In the genomic region with DNA sequence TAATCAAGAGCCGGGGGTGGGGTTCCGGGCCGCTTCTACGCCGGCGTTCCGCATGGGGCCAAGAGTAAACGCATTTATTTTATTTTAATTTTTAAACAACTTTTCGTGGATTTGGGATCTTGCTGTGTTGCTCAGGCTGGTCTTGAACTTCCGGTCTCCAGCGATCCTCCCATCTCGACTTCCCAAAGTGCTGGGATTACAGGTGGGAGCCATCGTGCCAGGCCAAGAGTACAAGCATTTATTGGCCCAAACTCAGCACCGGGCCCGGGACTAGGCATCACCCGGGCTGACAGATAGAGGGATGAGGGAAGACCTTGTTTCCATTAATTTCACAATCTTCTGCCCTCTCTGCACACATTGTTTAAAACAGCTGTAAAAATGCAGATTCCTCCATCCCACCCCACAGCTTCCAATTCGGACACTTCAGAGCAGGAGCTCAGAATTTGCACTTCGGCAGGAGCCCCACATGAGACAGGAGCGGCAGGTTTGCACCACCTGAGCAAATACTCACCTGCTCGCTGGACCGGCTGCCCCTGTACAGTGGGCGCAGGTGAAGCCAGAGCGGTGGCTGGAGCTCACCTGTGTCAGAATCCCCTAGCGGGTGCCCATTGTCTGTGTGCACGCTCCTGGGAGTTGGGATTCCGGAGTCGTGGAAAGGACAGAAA, we compare ENCODE assay signal across 8 cellular contexts. TPM values are rescaled to one million over a fixed set of nuclear protein-coding genes. Genes with fewer than 3 reads are reported as not detected.
DNase-seq lines count a peak whose midpoint lies in the region; ATAC-seq, FAIRE-seq and TF ChIP-seq lines count a peak whose summit lies in the region.

No MANE protein-coding gene starts in this region.

- peaks cover 16% of the 10 kb centered on the region for H3K4me1 Mint-ChIP-seq in stimulated activated naive CD8-positive, alpha-beta T cell treated with anti-CD3 and anti-CD28 coated beads, Interleukin-15, Interleukin-2, amounts not matched to agents 100 ng/mL and 50 ng/mL, for 24 hours (ENCODE audit: low read depth)
- H3K4me1 Mint-ChIP-seq in activated naive CD8-positive, alpha-beta T cell (ENCODE audit: low read depth) = peaks cover 9% of the 10 kb centered on the region

- 4% methylated on average over 27 of the region's 27 CpGs for WGBS in HepG2 (ENCODE audit: low lambda C conversion rate)

- no peak for TF ChIP-seq RAD21 in HepG2 (CRISPR knock-in tag; IDR thresholded peaks at IDR 0.05)

- ATAC-seq in stimulated activated naive CD8-positive, alpha-beta T cell treated with anti-CD3 and anti-CD28 coated beads, Interleukin-15, Interleukin-2, amounts not matched to agents 100 U/mL and 50 U/mL, for 24 hours = no peak
- ATAC-seq in HepG2 = peak; percentile 9

- peaks cover 4% of the 10 kb centered on the region for H3K27me3 Mint-ChIP-seq in stimulated activated naive CD8-positive, alpha-beta T cell treated with anti-CD3 and anti-CD28 coated beads, Interleukin-15, Interleukin-2, amounts not matched to agents 100 ng/mL and 50 ng/mL, for 24 hours
- peaks cover 7% of the 10 kb centered on the region for H3K27me3 Mint-ChIP-seq in activated naive CD8-positive, alpha-beta T cell

- TF ChIP-seq EP300 in HepG2 (IDR thresholded peaks at IDR 0.05; ENCODE audit: low read depth in 2 of 2, low read length in 2 of 2) = no peak
- no peak for TF ChIP-seq EP300 in HepG2 (CRISPR knock-in tag; IDR thresholded peaks at IDR 0.05; ENCODE audit: borderline replicate concordance)

- no peak for FAIRE-seq in HepG2 (lab: Jason Lieb, UNC)

- H3K9me3 ChIP-seq in HepG2 (ENCODE audit: low read length) = no peaks in the 10 kb centered on the region

- CTCF ChIA-PET in HepG2 (lab: Yijun Ruan, JAX; ENCODE audit: low intra/inter-chr PET ratio, low total read pairs) = no interaction called here

- no TSS peak for BruUV-seq in HepG2 (replicated peaks; lab: Mats Ljungman, UMichigan)

- H3K27ac Mint-ChIP-seq in stimulated activated naive CD8-positive, alpha-beta T cell treated with anti-CD3 and anti-CD28 coated beads, Interleukin-15, Interleukin-2, amounts not matched to agents 100 ng/mL and 50 ng/mL, for 24 hours = no peak overlapping the region
- H3K27ac Mint-ChIP-seq in activated naive CD8-positive, alpha-beta T cell = no peak overlapping the region

- H3K27ac ChIP-seq in HepG2 (ENCODE audit: extremely low read length, insufficient read depth, low read length) = no peak overlapping the region

- no peak for TF ChIP-seq CTCF in HepG2 (CRISPR knock-in tag; IDR thresholded peaks at IDR 0.05)

- peak overlapping the region; percentile 54 to 72 (median 64) for H3K4me3 ChIP-seq in HepG2 (replicated peaks in 1 of 3; ENCODE audit: insufficient read depth in 1 of 3, low read depth in 2 of 3, low read length in 3 of 3)

- H3K9ac ChIP-seq in HepG2 (ENCODE audit: insufficient read depth, low read depth, low read length) = peak overlapping the region; percentile 20; the same call in 1 of the 2 replicates

- no peaks in the 10 kb centered on the region for H3K79me2 ChIP-seq in HepG2 (ENCODE audit: insufficient read depth, low read length)

- H3K36me3 ChIP-seq in HepG2 (replicated peaks in 1 of 2; ENCODE audit: control insufficient read depth in 1 of 2, insufficient read depth in 2 of 2, low read length in 2 of 2) = no peaks in the 10 kb centered on the region; a peak in 2 of 5 replicates

- H3K4me3 Mint-ChIP-seq in stimulated activated naive CD8-positive, alpha-beta T cell treated with anti-CD3 and anti-CD28 coated beads, Interleukin-15, Interleukin-2, amounts not matched to agents 100 ng/mL and 50 ng/mL, for 24 hours = peak overlapping the region; percentile 75
- peak overlapping the region; percentile 67 for H3K4me3 Mint-ChIP-seq in activated naive CD8-positive, alpha-beta T cell

- peaks cover 38% of the 10 kb centered on the region for H3K4me1 ChIP-seq in HepG2 (ENCODE audit: insufficient read depth, low read length)

- H3K27me3 ChIP-seq in HepG2 (ENCODE audit: control insufficient read depth in 1 of 2, insufficient read depth in 2 of 2, low read length in 2 of 2) = peaks cover 0 to 35% of the 10 kb centered on the region in 2 experiments; a peak in 4 of 5 replicates

- H2AFZ ChIP-seq in HepG2 (ENCODE audit: low read length) = no peak overlapping the region

- DNase-seq in stimulated activated naive CD8-positive, alpha-beta T cell treated with anti-CD3 and anti-CD28 coated beads, Interleukin-15, Interleukin-2, amounts not matched to agents 100 U/mL and 50 U/mL, for 24 hours = no peak
- no peak for DNase-seq in HepG2 (ENCODE audit: low spot score)
- no peak for DNase-seq in stimulated activated naive CD4-positive, alpha-beta T cell (lab: John Stamatoyannopoulos, UW)
- no peak for DNase-seq in dermis blood vessel endothelial cell
- no peak for DNase-seq in SW 1271 (lab: John Stamatoyannopoulos, UW)
- DNase-seq in pons (ENCODE audit: low spot score) = no peak

- peaks cover 23% of the 10 kb centered on the region for H3K36me3 Mint-ChIP-seq in stimulated activated naive CD8-positive, alpha-beta T cell treated with anti-CD3 and anti-CD28 coated beads, Interleukin-15, Interleukin-2, amounts not matched to agents 100 ng/mL and 50 ng/mL, for 24 hours (ENCODE audit: low read depth)
- H3K36me3 Mint-ChIP-seq in activated naive CD8-positive, alpha-beta T cell = peaks cover 5% of the 10 kb centered on the region

- no peaks in the 10 kb centered on the region for H3K9me3 Mint-ChIP-seq in stimulated activated naive CD8-positive, alpha-beta T cell treated with anti-CD3 and anti-CD28 coated beads, Interleukin-15, Interleukin-2, amounts not matched to agents 100 ng/mL and 50 ng/mL, for 24 hours
- no peaks in the 10 kb centered on the region for H3K9me3 Mint-ChIP-seq in activated naive CD8-positive, alpha-beta T cell (ENCODE audit: low read depth)

- peak overlapping the region; percentile 83 for H3K4me2 ChIP-seq in HepG2 (ENCODE audit: low read depth, low read length)

- intact Hi-C loops in HepG2 (cut with micrococcal nuclease; ENCODE audit: unreplicated experiment) = no loop called here

- POLR2A ChIA-PET in HepG2 (lab: Yijun Ruan, JAX) = no interaction called here

- TF ChIP-seq POLR2A in HepG2 (IDR thresholded peaks at IDR 0.05; ENCODE audit: insufficient read depth in 1 of 2, low read depth in 2 of 2, low read length in 2 of 2) = no peak

- in situ Hi-C loops in HepG2 (cut with HindIII; ENCODE audit: extremely low pct_ligation_motif_present, low pct_unique_long_range_greater_than_20kb) = no loop called here

- H4K20me1 ChIP-seq in HepG2 (ENCODE audit: insufficient read depth, low read length) = no peaks in the 10 kb centered on the region

TF ChIP-seq in HepG2, 621 proteins besides CTCF, POLR2A, EP300 and RAD21 (continues in another document):
- TF ChIP-seq ZNF484 (CRISPR knock-in tag; IDR thresholded peaks at IDR 0.05; ENCODE audit: borderline replicate concordance, low read depth) = no peak
- peak; percentile 11 for TF ChIP-seq XRCC5 (optimal IDR thresholded peaks at IDR 0.05; ENCODE audit: low read length)
- TF ChIP-seq MAZ (IDR thresholded peaks at IDR 0.05; ENCODE audit: borderline replicate concordance, low read depth, low read length) = no peak
- TF ChIP-seq MAZ (CRISPR knock-in tag; IDR thresholded peaks at IDR 0.05; ENCODE audit: low read depth) = 0 out of 2 replicates have a peak, but pooled peaks have one; percentile 30
- TF ChIP-seq, protein P1, sequence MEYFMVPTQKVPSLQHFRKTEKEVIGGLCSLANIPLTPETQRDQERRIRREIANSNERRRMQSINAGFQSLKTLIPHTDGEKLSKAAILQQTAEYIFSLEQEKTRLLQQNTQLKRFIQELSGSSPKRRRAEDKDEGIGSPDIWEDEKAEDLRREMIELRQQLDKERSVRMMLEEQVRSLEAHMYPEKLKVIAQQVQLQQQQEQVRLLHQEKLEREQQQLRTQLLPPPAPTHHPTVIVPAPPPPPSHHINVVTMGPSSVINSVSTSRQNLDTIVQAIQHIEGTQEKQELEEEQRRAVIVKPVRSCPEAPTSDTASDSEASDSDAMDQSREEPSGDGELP (IDR thresholded peaks at IDR 0.05; ENCODE audit: borderline replicate concordance, low read depth) = 0 out of 2 replicates have a peak, but pooled peaks have one; percentile 13
- TF ChIP-seq, protein P2, sequence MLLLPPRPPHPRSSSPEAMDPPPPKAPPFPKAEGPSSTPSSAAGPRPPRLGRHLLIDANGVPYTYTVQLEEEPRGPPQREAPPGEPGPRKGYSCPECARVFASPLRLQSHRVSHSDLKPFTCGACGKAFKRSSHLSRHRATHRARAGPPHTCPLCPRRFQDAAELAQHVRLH (CRISPR knock-in tag; IDR thresholded peaks at IDR 0.05; ENCODE audit: borderline replicate concordance, low read depth) = no peak
- TF ChIP-seq SIN3B (IDR thresholded peaks at IDR 0.05; ENCODE audit: low read length) = no peak

RNA-seq across cellular contexts. Expression of gene GINS2, which starts 0.7 kb away (rescaled TPM):
- 48.3 and 61.7 TPM in 2 replicates for total RNA-seq in HepG2 (2016; rRNA removed; fragmentation: Illumina TruSeq; extraction: Trizol)
- 23.8 and 27.0 TPM in 2 replicates for total RNA-seq in HepG2 (2016; cell fraction: cytosol; rRNA removed; fragmentation: Illumina TruSeq; extraction: Trizol; ENCODE audit: low read depth)
- total RNA-seq in HepG2 (2016; cell fraction: insoluble cytoplasmic fraction; rRNA removed; fragmentation: Illumina TruSeq; extraction: Trizol) = 48.0 and 66.5 TPM in 2 replicates
- total RNA-seq in HepG2 (2016; cell fraction: membrane; rRNA removed; fragmentation: Illumina TruSeq; extraction: Trizol) = 37.7 and 42.3 TPM in 2 replicates
- 23.1 and 24.3 TPM in 2 replicates for total RNA-seq in HepG2 (2016; cell fraction: nucleus; rRNA removed; fragmentation: Illumina TruSeq; extraction: Trizol)
- polyA plus RNA-seq in HepG2 (2011; rRNA removed) = 7.7 and 10.6 TPM in 2 replicates
- polyA plus RNA-seq in HepG2 (2011; cell fraction: cytosol; rRNA removed) = 8.9 and 11.0 TPM in 2 replicates
- 3.9 and 4.5 TPM in 2 replicates for polyA plus RNA-seq in HepG2 (2011; cell fraction: nucleus; rRNA removed)
- polyA plus RNA-seq in HepG2 (2012) = 5.7 and 16.9 TPM in 2 replicates
- 28.1 and 34.5 TPM in 2 replicates for polyA plus RNA-seq in HepG2 (2016; cell fraction: cytosol; fragmentation: Illumina TruSeq; extraction: Trizol; ENCODE audit: low read depth)
- 76.0 and 95.5 TPM in 2 replicates for polyA plus RNA-seq in HepG2 (2016; cell fraction: insoluble cytoplasmic fraction; fragmentation: Illumina TruSeq; extraction: Trizol; ENCODE audit: low read depth)
- 36.4 and 39.0 TPM in 2 replicates for polyA plus RNA-seq in HepG2 (2016; cell fraction: membrane; fragmentation: Illumina TruSeq; extraction: Trizol; ENCODE audit: low read depth)
- polyA plus RNA-seq in HepG2 (2016; cell fraction: nucleus; fragmentation: Illumina TruSeq; extraction: Trizol; ENCODE audit: insufficient read depth, low read depth) = 38.9 and 39.5 TPM in 2 replicates
- polyA minus RNA-seq in HepG2 (2011; rRNA and poly(A)+ RNA removed; ENCODE audit: low replicate concordance) = 7.2 and 33.6 TPM in 2 replicates
- 3.9 and 4.1 TPM in 2 replicates for polyA minus RNA-seq in HepG2 (2011; cell fraction: cytosol; rRNA and poly(A)+ RNA removed)
- polyA minus RNA-seq in HepG2 (2011; cell fraction: nucleus; rRNA and poly(A)+ RNA removed) = 4.7 and 6.2 TPM in 2 replicates
- total RNA-seq in dermis blood vessel endothelial cell = 6.6 and 8.6 TPM in 2 replicates
